ENCODE assay signal across 21 cellular contexts in genomic region chr20:22825546-22825945, GRCh38.
DNase-seq lines count a peak whose midpoint lies in the region; ATAC-seq and TF ChIP-seq lines count a peak whose summit lies in the region.
"Had no signal": no experiment of that assay in that cellular context is flagged by ENCODE, and none has a peak within 500 bp of the region (broad histone marks: within the 10 kb centered on the region; RNA-seq: fewer than 3 reads in every experiment).

No MANE protein-coding gene starts in this region.

- H3K4me1 Mint-ChIP-seq in endodermal cell (no peaks in the 10 kb centered on the region), nephron progenitor cell (peaks cover 44% of the 10 kb centered on the region)
- H3K4me1 Mint-ChIP-seq: CD4-positive, CD25-positive, alpha-beta regulatory T cell had no signal

- WGBS in endodermal cell (ENCODE audit: insufficient coverage in 1 of 2, insufficient read length in 1 of 2), 2 experiments, result 86% methylated on average over 4 of the region's 4 CpGs; no CpG with 5 or more reads in 1 of the 2 experiments
- 86 to 90% methylated on average over 4 of the region's 4 CpGs for WGBS in sigmoid colon, 2 donors

- no peak for TF ChIP-seq POLR2A in sigmoid colon (IDR thresholded peaks at IDR 0.05)

- H3K9ac ChIP-seq in endodermal cell (ENCODE audit: extremely low read depth, low read length, poor library complexity, severe bottlenecking), result no peak overlapping the region
- H3K9ac ChIP-seq: GM23248 had no signal

- H3K27me3 ChIP-seq in endodermal cell (ENCODE audit: control insufficient read depth, insufficient read depth, low read length, poor library complexity, severe bottlenecking), result no peaks in the 10 kb centered on the region
- no peaks in the 10 kb centered on the region for H3K27me3 ChIP-seq in sigmoid colon
- H3K27me3 ChIP-seq: SJSA1 had no signal

- H3K9me3 ChIP-seq in endodermal cell (ENCODE audit: control insufficient read depth, low read length) (no peaks in the 10 kb centered on the region), sigmoid colon (no peaks in the 10 kb centered on the region)
- H3K9me3 ChIP-seq: HAP-1, SJSA1 had no signal

- no peak overlapping the region for H3K27ac ChIP-seq in endodermal cell (ENCODE audit: low read depth, low read length)
- no peak overlapping the region for H3K27ac ChIP-seq in sigmoid colon
- H3K27ac ChIP-seq: GM23248, SJSA1 had no signal

- H3K27ac Mint-ChIP-seq in endodermal cell, result no peak overlapping the region
- H3K27ac Mint-ChIP-seq in nephron progenitor cell, result peak overlapping the region; percentile 90
- H3K27ac Mint-ChIP-seq: CD4-positive, CD25-positive, alpha-beta regulatory T cell had no signal

- peak; percentile 66 for DNase-seq in RPMI7951 (ENCODE audit: low read depth)
- peak; percentile 22 for DNase-seq in endodermal cell
- no peak for DNase-seq in nephron progenitor cell
- no peak for DNase-seq in HuH-7 (ENCODE audit: low spot score)
- no peak for DNase-seq in sigmoid colon
- DNase-seq in activated CD4-positive, alpha-beta T cell treated with anti-CD3 and anti-CD28 coated beads, Interleukin-2, amount 50 U/mL, for 48 hours, result no peak
- DNase-seq: CD4-positive, CD25-positive, alpha-beta regulatory T cell; DMS79; NCI-H1092; NCI-H1436 treated with DMSO at 0.1 percent for 48 hours; NCI-H2029; NCI-H2227 treated with DMSO at 0.1 percent for 48 hours; NCI-H524; NCI-H774 had no signal

- H3K36me3 Mint-ChIP-seq in endodermal cell (ENCODE audit: low read depth) (no peaks in the 10 kb centered on the region), nephron progenitor cell (ENCODE audit: low read depth) (no peaks in the 10 kb centered on the region)
- H3K36me3 Mint-ChIP-seq: CD4-positive, CD25-positive, alpha-beta regulatory T cell had no signal

- no peak for TF ChIP-seq EP300 in sigmoid colon (IDR thresholded peaks at IDR 0.05)

- intact Hi-C loops in sigmoid colon (cut with DNase I), result no loop called here

- H3K27me3 Mint-ChIP-seq in endodermal cell (ENCODE audit: insufficient read depth) (peaks cover 24% of the 10 kb centered on the region), nephron progenitor cell (ENCODE audit: low read depth, poor library complexity) (peaks cover 12% of the 10 kb centered on the region)
- H3K27me3 Mint-ChIP-seq: CD4-positive, CD25-positive, alpha-beta regulatory T cell had no signal

- ATAC-seq in GM21515 (IDR thresholded peaks at IDR 0.05; ENCODE audit: unreplicated experiment), result no peak
- ATAC-seq: K562, Panc1, Right ventricle myocardium inferior had no signal

- no peaks in the 10 kb centered on the region for H3K9me3 Mint-ChIP-seq in endodermal cell
- H3K9me3 Mint-ChIP-seq in nephron progenitor cell, result no peaks in the 10 kb centered on the region

- no peak overlapping the region for H3K4me3 Mint-ChIP-seq in endodermal cell
- H3K4me3 Mint-ChIP-seq in nephron progenitor cell, result no peak overlapping the region
- H3K4me3 Mint-ChIP-seq: CD4-positive, CD25-positive, alpha-beta regulatory T cell had no signal

- H3K4me1 ChIP-seq in endodermal cell (ENCODE audit: control insufficient read depth, insufficient read depth, low read length) (no peaks in the 10 kb centered on the region), sigmoid colon (no peaks in the 10 kb centered on the region)
- H3K4me1 ChIP-seq: HAP-1 had no signal

- TF ChIP-seq CTCF in endodermal cell (conservative IDR thresholded peaks at IDR 0.05), result no peak
- no peak for TF ChIP-seq CTCF in nephron progenitor cell (IDR thresholded peaks at IDR 0.05)
- TF ChIP-seq CTCF in sigmoid colon (IDR thresholded peaks at IDR 0.05), result no peak

- H3K36me3 ChIP-seq in endodermal cell (ENCODE audit: control insufficient read depth, insufficient read depth, low read length) (no peaks in the 10 kb centered on the region), sigmoid colon (no peaks in the 10 kb centered on the region)
- H3K36me3 ChIP-seq: HAP-1, SJSA1 had no signal

- no peak overlapping the region for H3K4me3 ChIP-seq in endodermal cell (ENCODE audit: low read length)
- no peak overlapping the region for H3K4me3 ChIP-seq in sigmoid colon
- H3K4me3 ChIP-seq: GM23248, HAP-1, K562, SJSA1 had no signal

Comparison
In these comparisons a context has a peak if more than half of its experiments do, and no peak if none do; other contexts are left out.
1. DNase-seq: peak in RPMI7951 (single experiment) and endodermal cell (single experiment); none in nephron progenitor cell (single experiment), HuH-7 (single experiment), sigmoid colon (single experiment) and activated CD4-positive, alpha-beta T cell treated with anti-CD3 and anti-CD28 coated beads, Interleukin-2, amount 50 U/mL, for 48 hours (0 of 2).